Comparison of ENCODE assay signal across 6 cellular contexts in the genomic region with DNA sequence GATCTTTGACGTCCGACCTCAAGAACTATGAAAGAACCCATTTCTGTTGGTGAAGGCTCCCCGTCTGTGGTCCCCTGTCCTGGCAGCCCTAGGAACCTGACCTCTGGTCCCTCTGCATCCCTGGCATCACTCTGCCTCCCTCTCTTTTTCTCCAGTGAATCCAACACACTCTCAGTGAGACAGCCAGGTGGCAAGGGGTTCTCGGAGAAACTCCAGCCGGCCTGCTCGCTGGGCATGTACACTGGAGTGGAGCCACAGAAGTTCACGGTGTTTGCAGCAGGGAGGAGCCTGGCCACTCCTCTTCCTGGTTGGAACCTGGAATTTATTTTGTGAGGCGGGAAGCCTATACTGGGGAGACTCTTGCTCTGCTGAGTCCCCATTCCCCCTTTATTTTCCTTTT.
"Had no signal": no experiment of that assay in that cellular context is flagged by ENCODE, and none has a peak within 500 bp of the region (broad histone marks: within the 10 kb centered on the region; RNA-seq: fewer than 3 reads in every experiment).

No MANE protein-coding gene starts in this region.

- DNase-seq: H9, HCEC 1CT, KBM-7 had no signal

- H3K27ac ChIP-seq: HL-60 had no signal

- H3K4me3 ChIP-seq: GM23338 had no signal

- H3K4me2 ChIP-seq: GM23338 had no signal

- ATAC-seq: GM23338, HepG2 had no signal
